Comparison of ENCODE assay signal across 2 cellular contexts in genomic region chr18:73549236-73549635, GRCh38.
TF ChIP-seq lines count a peak whose summit lies in the region.

No MANE protein-coding gene starts in this region.

TF ChIP-seq in GM23338, 12 proteins besides CTCF, POLR2A, EP300 and RAD21 (continued from another document):
- TF ChIP-seq STAT1 (IDR thresholded peaks at IDR 0.05; ENCODE audit: unreplicated experiment) = no peak
- TF ChIP-seq ZNF462 (CRISPR knock-in tag; IDR thresholded peaks at IDR 0.05) = no peak
- no peak for TF ChIP-seq POLR2AphosphoS5 (IDR thresholded peaks at IDR 0.05; ENCODE audit: low read depth)
- no peak for TF ChIP-seq EZH2phosphoT487 (IDR thresholded peaks at IDR 0.05; ENCODE audit: unreplicated experiment)
- TF ChIP-seq ZNF114 (CRISPR knock-in tag; IDR thresholded peaks at IDR 0.05) = no peak
- TF ChIP-seq JUNB (IDR thresholded peaks at IDR 0.05; ENCODE audit: unreplicated experiment) = no peak
- TF ChIP-seq CREB1 (CRISPR knock-in tag; IDR thresholded peaks at IDR 0.05; ENCODE audit: low read depth) = no peak
- no peak for TF ChIP-seq EZH2 (IDR thresholded peaks at IDR 0.05; ENCODE audit: low read depth, unreplicated experiment)

TF ChIP-seq in SK-N-SH treated with all-trans-retinoic acid at 6 μM for 48 hours, 23 proteins besides CTCF, POLR2A, EP300 and RAD21 (continued from another document):
- no peak for TF ChIP-seq TSHZ2 (CRISPR knock-in tag; IDR thresholded peaks at IDR 0.05)
- no peak for TF ChIP-seq CSRNP3 (CRISPR knock-in tag; IDR thresholded peaks at IDR 0.05)
